Comparison of ENCODE assay signal across 8 cellular contexts in genomic region chr12:28190321-28191017, GRCh38. TPM values are rescaled to one million over a fixed set of nuclear protein-coding genes. Genes with fewer than 3 reads are reported as not detected.
DNase-seq lines count a peak whose midpoint lies in the region; ATAC-seq and TF ChIP-seq lines count a peak whose summit lies in the region.

Gene CCDC91 (plus strand): TSS chr12:28190456. CDS start chr12:28257216, 66,760 bp downstream.

- POLR2A ChIA-PET in activated naive CD8-positive, alpha-beta T cell treated with anti-CD3 and anti-CD28 coated beads, Interleukin-2, amount 10 ng/mL, durations not matched to agents 7 days and 5 days (lab: Charles Lee), result interaction anchor here (0.6 to 2.9 kb wide), 8 partner anchors 11 to 80 kb away, joined by 3 to 11 read pairs (median 6); no protein-coding TSS in a partner anchor

- peak within 1 kb of the TSS; percentile 70 for H3K9ac ChIP-seq in SU-DHL-6 (ENCODE audit: low read length)
- peak within 1 kb of the TSS; percentile 89 for H3K9ac ChIP-seq in trophoblast cell (ENCODE audit: low read length)

- H4K91ac ChIP-seq in trophoblast cell (ENCODE audit: low read depth, low read length), result peak within 1 kb of the TSS; percentile 92

- H3K4me1 ChIP-seq in trophoblast cell (ENCODE audit: control insufficient read depth in 1 of 2, insufficient read depth in 2 of 2, low read length in 2 of 2) (peaks cover 3 to 8% of the 10 kb centered on the region in 2 experiments), transverse colon (peaks cover 0 to 15% (median 8%) of the 10 kb centered on the region in 4 donors)

- H3K4me3 Mint-ChIP-seq in activated naive CD8-positive, alpha-beta T cell treated with anti-CD3 and anti-CD28 coated beads, Interleukin-2, amount 10 ng/mL, durations not matched to agents 7 days and 5 days, result peak within 1 kb of the TSS; percentile 94

- peaks cover 32% of the 10 kb centered on the region for H3K4me1 Mint-ChIP-seq in activated naive CD8-positive, alpha-beta T cell treated with anti-CD3 and anti-CD28 coated beads, Interleukin-2, amount 10 ng/mL, durations not matched to agents 7 days and 5 days

- peak within 1 kb of the TSS; percentile 99 for H3K27ac Mint-ChIP-seq in activated naive CD8-positive, alpha-beta T cell treated with anti-CD3 and anti-CD28 coated beads, Interleukin-2, amount 10 ng/mL, durations not matched to agents 7 days and 5 days

- H4K20me1 ChIP-seq in SU-DHL-6 (ENCODE audit: low read depth, low read length), result no peaks in the 10 kb centered on the region

- H2AFZ ChIP-seq in SU-DHL-6 (ENCODE audit: low read depth, low read length, severe bottlenecking) (peak within 1 kb of the TSS; percentile 88), trophoblast cell (ENCODE audit: insufficient read depth, low read length, poor library complexity) (peak within 1 kb of the TSS; percentile 98)

- in situ Hi-C loops in transverse colon (cut with MboI; ENCODE audit: low pct_ligation_motif_present in 1 of 4, low pct_unique_long_range_greater_than_20kb in 1 of 4, low sequenced_read_pairs in 3 of 4), result no loop called here

- peak within 1 kb of the TSS; percentile 87 for H3K18ac ChIP-seq in trophoblast cell (ENCODE audit: low read length)

- H3K9me3 Mint-ChIP-seq in activated naive CD8-positive, alpha-beta T cell treated with anti-CD3 and anti-CD28 coated beads, Interleukin-2, amount 10 ng/mL, durations not matched to agents 7 days and 5 days, result peaks cover 6% of the 10 kb centered on the region

- H3K14ac ChIP-seq in trophoblast cell (ENCODE audit: low read length), result peak within 1 kb of the TSS; percentile 91

- peak within 1 kb of the TSS; percentile 21 for H3K4ac ChIP-seq in trophoblast cell (ENCODE audit: low read depth, low read length)

- H3K23ac ChIP-seq in trophoblast cell (ENCODE audit: low read length), result no peak within 1 kb of the TSS

- peak within 1 kb of the TSS; percentile 72 for H3K4me3 ChIP-seq in GM12864 (ENCODE audit: low read depth, low read length)
- H3K4me3 ChIP-seq in SU-DHL-6 (ENCODE audit: insufficient read depth, low read length, poor library complexity, severe bottlenecking), result peak within 1 kb of the TSS; percentile 72
- peak within 1 kb of the TSS; percentile 91 for H3K4me3 ChIP-seq in trophoblast cell (ENCODE audit: low read depth, low read length)
- H3K4me3 ChIP-seq in transverse colon, result peak within 1 kb of the TSS; percentile 81 to 95 (median 90)

- TF ChIP-seq POLR2A in transverse colon (IDR thresholded peaks at IDR 0.05), result peak; percentile 83

- peak within 1 kb of the TSS; percentile 64 for H3K4me2 ChIP-seq in SU-DHL-6 (ENCODE audit: low read depth, low read length, poor library complexity, severe bottlenecking)
- peak within 1 kb of the TSS; percentile 65 for H3K4me2 ChIP-seq in trophoblast cell (ENCODE audit: low read length)

- peak within 1 kb of the TSS; percentile 74 for H4K12ac ChIP-seq in trophoblast cell (ENCODE audit: low read depth, low read length)

- no peaks in the 10 kb centered on the region for H3K27me3 ChIP-seq in SU-DHL-6 (ENCODE audit: low read length)
- no peaks in the 10 kb centered on the region for H3K27me3 ChIP-seq in trophoblast cell (ENCODE audit: insufficient read depth, low read length)
- H3K27me3 ChIP-seq in transverse colon, result no peaks in the 10 kb centered on the region

- H4K8ac ChIP-seq in trophoblast cell (ENCODE audit: low read depth, low read length), result peak within 1 kb of the TSS; percentile 97

- no peaks in the 10 kb centered on the region for H3K36me3 ChIP-seq in SU-DHL-6 (ENCODE audit: low read length)
- H3K36me3 ChIP-seq in trophoblast cell (ENCODE audit: control insufficient read depth in 1 of 2, insufficient read depth in 2 of 2, low read length in 2 of 2), result peaks cover 0 to 2% of the 10 kb centered on the region in 2 experiments
- no peaks in the 10 kb centered on the region for H3K36me3 ChIP-seq in transverse colon

- H3K36me3 Mint-ChIP-seq in activated naive CD8-positive, alpha-beta T cell treated with anti-CD3 and anti-CD28 coated beads, Interleukin-2, amount 10 ng/mL, durations not matched to agents 7 days and 5 days, result peaks cover 19% of the 10 kb centered on the region

- H3K9me3 ChIP-seq in SU-DHL-6 (ENCODE audit: insufficient read depth, low read length) (no peaks in the 10 kb centered on the region), trophoblast cell (ENCODE audit: insufficient read depth, low read depth, low read length) (no peaks in the 10 kb centered on the region), transverse colon (no peaks in the 10 kb centered on the region)

- H3K79me2 ChIP-seq in SU-DHL-6 (ENCODE audit: insufficient read depth, low read length), result peaks cover 34% of the 10 kb centered on the region
- peaks cover 3% of the 10 kb centered on the region for H3K79me2 ChIP-seq in trophoblast cell (ENCODE audit: control insufficient read depth, insufficient read depth, low read length, poor library complexity)

- peaks cover 10% of the 10 kb centered on the region for H3K79me1 ChIP-seq in trophoblast cell (ENCODE audit: low read length)

- WGBS in trophoblast cell (ENCODE audit: extremely low coverage, insufficient coverage, insufficient read length), result no CpG with 5 or more reads among the region's 72 CpGs
- WGBS in transverse colon (ENCODE audit: low coverage in 1 of 2), 2 donors, result 0 to 3% methylated on average over 15 to 53 of the region's 72 CpGs

- H2BK120ac ChIP-seq in trophoblast cell (ENCODE audit: insufficient read depth, low read length, poor library complexity), result peak within 1 kb of the TSS; percentile 66

- H2BK12ac ChIP-seq in trophoblast cell (ENCODE audit: low read length), result no peak within 1 kb of the TSS

- DNase-seq in GM12864 (ENCODE audit: low read depth) (peak; percentile 67), NAMALWA (ENCODE audit: low spot score) (peak; percentile 91), Right ventricle myocardium superior (peak; percentile 91), trophoblast cell (peak; percentile 74 to 79), transverse colon (peak; percentile 90)
- peak; percentile 87 for DNase-seq in activated naive CD8-positive, alpha-beta T cell treated with anti-CD3 and anti-CD28 coated beads, Interleukin-2, amount 10 ng/mL, durations not matched to agents 7 days and 5 days

- H3K27ac ChIP-seq in SU-DHL-6 (ENCODE audit: low read depth, low read length) (peak within 1 kb of the TSS; percentile 44), trophoblast cell (ENCODE audit: low read depth, low read length) (peak within 1 kb of the TSS; percentile 60), transverse colon (peak within 1 kb of the TSS; percentile 96 to 99 (median 98))

- intact Hi-C loops in Right ventricle myocardium superior (cut with DNase I), result no loop called here
- intact Hi-C loops in transverse colon (cut with DNase I; ENCODE audit: low total_unique reads), result no loop called here

- no peak for TF ChIP-seq CTCF in GM12864 (IDR thresholded peaks at IDR 0.05; ENCODE audit: low read depth, low read length, missing control alignments)
- no peak for TF ChIP-seq CTCF in SU-DHL-6 (IDR thresholded peaks at IDR 0.05; ENCODE audit: insufficient read depth, low read length, poor library complexity, severe bottlenecking)
- TF ChIP-seq CTCF in transverse colon (IDR thresholded peaks at IDR 0.05), result peak in 2 of 5 experiments; percentile 38

- H2AK5ac ChIP-seq in trophoblast cell (ENCODE audit: low read length), result no peak within 1 kb of the TSS

- H3F3A ChIP-seq in SU-DHL-6 (ENCODE audit: insufficient read depth), result no peaks in the 10 kb centered on the region; the same call in 1 of the 2 replicates

- ATAC-seq in HG02571 (IDR thresholded peaks at IDR 0.05; ENCODE audit: unreplicated experiment) (peak; percentile 93), Right ventricle myocardium superior (ENCODE audit: poor library complexity) (peak; percentile 95)
- peak; percentile 85 for ATAC-seq in activated naive CD8-positive, alpha-beta T cell treated with anti-CD3 and anti-CD28 coated beads, Interleukin-2, amount 10 ng/mL, durations not matched to agents 7 days and 5 days (ENCODE audit: low read depth)

- no peaks in the 10 kb centered on the region for H3K9me2 ChIP-seq in SU-DHL-6 (replicated peaks; ENCODE audit: insufficient read depth, low read length)

- peak; percentile 78 for TF ChIP-seq EP300 in transverse colon (IDR thresholded peaks at IDR 0.05; ENCODE audit: low read depth)

- no peaks in the 10 kb centered on the region for H3K27me3 Mint-ChIP-seq in activated naive CD8-positive, alpha-beta T cell treated with anti-CD3 and anti-CD28 coated beads, Interleukin-2, amount 10 ng/mL, durations not matched to agents 7 days and 5 days

- peak within 1 kb of the TSS; percentile 66 for H2BK5ac ChIP-seq in trophoblast cell (ENCODE audit: low read depth, low read length, poor library complexity)

RNA-seq across cellular contexts. Expression of gene CCDC91, which starts in this region (rescaled TPM):
- total RNA-seq in activated naive CD8-positive, alpha-beta T cell treated with anti-CD3 and anti-CD28 coated beads, Interleukin-2, amount 10 ng/mL, durations not matched to agents 7 days and 5 days, result 10 to 100 TPM; 33.2 to 33.9 TPM
- total RNA-seq in Right ventricle myocardium superior, result 50.4 TPM
- 12.0 and 13.8 TPM in 2 replicates for polyA plus RNA-seq in trophoblast cell (2013)
- 10 to 100 TPM in 3 of 4 donors, 1 to 10 TPM in 1; 8.4 to 37.8 (median 35.5) TPM for total RNA-seq in transverse colon

Comparison
In these comparisons a context has a peak if more than half of its experiments do, and no peak if none do; other contexts are left out.
1. Peak in every context shown above with its lines: DNase-seq, ATAC-seq, H3K4me3 ChIP-seq and H3K27ac ChIP-seq.
2. H3K27ac ChIP-seq: peak in every context shown above with its lines; median percentile 98 in transverse colon; 60 in trophoblast cell; 44 in SU-DHL-6.